In the genomic region with DNA sequence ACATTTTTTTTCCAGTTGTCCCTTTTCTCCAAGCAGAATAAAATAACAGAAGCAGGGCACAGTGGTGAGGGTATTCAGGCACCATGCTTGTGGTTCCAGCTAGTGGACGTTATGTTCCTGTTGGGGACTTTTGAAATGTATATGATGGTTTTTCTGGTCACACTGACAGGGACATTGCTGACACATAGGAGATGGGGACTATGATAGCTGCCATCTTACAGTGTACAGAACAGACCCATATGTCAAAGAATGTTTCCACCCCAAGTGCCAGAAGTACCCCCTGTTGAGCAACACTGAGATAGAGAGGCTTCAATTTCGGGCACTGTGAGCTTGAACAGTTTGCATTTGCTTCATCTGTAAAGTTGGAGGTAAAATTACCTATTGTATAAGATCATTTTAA, we compare ENCODE assay signal across 20 cellular contexts.
"Had no signal": no experiment of that assay in that cellular context is flagged by ENCODE, and none has a peak within 500 bp of the region (broad histone marks: within the 10 kb centered on the region; RNA-seq: fewer than 3 reads in every experiment).

No MANE protein-coding gene starts in this region.

- H3K4me3 Mint-ChIP-seq: endodermal cell; stimulated activated naive CD8-positive, alpha-beta T cell treated with anti-CD3 and anti-CD28 coated beads, Interleukin-15, Interleukin-2, amounts not matched to agents 100 ng/mL and 50 ng/mL, for 24 hours had no signal

- H3K4me3 ChIP-seq: coronary artery, hepatocyte, lung, ovary, tibial nerve, upper lobe of right lung, vagina had no signal

- H3K27ac Mint-ChIP-seq: endodermal cell; stimulated activated naive CD8-positive, alpha-beta T cell treated with anti-CD3 and anti-CD28 coated beads, Interleukin-15, Interleukin-2, amounts not matched to agents 100 ng/mL and 50 ng/mL, for 24 hours had no signal

- H3K4me1 Mint-ChIP-seq: endodermal cell had no signal

- H3K9me3 Mint-ChIP-seq: endodermal cell had no signal

- ATAC-seq: foreskin keratinocyte, left colon, left ventricle myocardium superior, right cardiac atrium, upper lobe of right lung had no signal

- DNase-seq: effector CD4-positive, alpha-beta T cell; endodermal cell; erythroblast; foreskin keratinocyte; head of caudate nucleus; left colon; left ventricle myocardium superior; mesenchymal stem cell; midbrain; ovary; right cardiac atrium; small intestine; stimulated activated CD4-positive, alpha-beta T cell treated with anti-CD3 and anti-CD28 coated beads, Interleukin-12 subunit alpha, Interleukin-12 subunit beta, amount 100 ng/mL, for 4 hours; upper lobe of right lung had no signal

- H3K27me3 Mint-ChIP-seq: stimulated activated naive CD8-positive, alpha-beta T cell treated with anti-CD3 and anti-CD28 coated beads, Interleukin-15, Interleukin-2, amounts not matched to agents 100 ng/mL and 50 ng/mL, for 24 hours had no signal
